ENCODE assay signal across 35 cellular contexts in genomic region chr4:34035225-34035624, GRCh38.
DNase-seq lines count a peak whose midpoint lies in the region; ATAC-seq, FAIRE-seq and TF ChIP-seq lines count a peak whose summit lies in the region.
"Had no signal": no experiment of that assay in that cellular context is flagged by ENCODE, and none has a peak within 500 bp of the region (broad histone marks: within the 10 kb centered on the region; RNA-seq: fewer than 3 reads in every experiment).

No MANE protein-coding gene starts in this region.

- H3K27ac ChIP-seq in HepG2 (ENCODE audit: extremely low read length, insufficient read depth, low read length), result no peak overlapping the region
- no peak overlapping the region for H3K27ac ChIP-seq in right lobe of liver
- no peak overlapping the region for H3K27ac ChIP-seq in IMR-90 (ENCODE audit: insufficient read depth, low read length)
- H3K27ac ChIP-seq in K562 (ENCODE audit: extremely low read depth, low read depth, low read length), result no peak overlapping the region
- H3K27ac ChIP-seq: 22Rv1; A549; BLaER1; BLaER1 treated with 17β-estradiol and CSF1 and Interleukin-3, amounts not matched to agents 10 nM and 100 nM; C4-2B had no signal

- H4K20me1 ChIP-seq in HepG2 (ENCODE audit: insufficient read depth, low read length), result no peaks in the 10 kb centered on the region
- no peaks in the 10 kb centered on the region for H4K20me1 ChIP-seq in IMR-90 (ENCODE audit: insufficient read depth, low read length)
- H4K20me1 ChIP-seq in K562 (replicated peaks; ENCODE audit: control insufficient read depth, insufficient read depth, low read length), result no peaks in the 10 kb centered on the region
- H4K20me1 ChIP-seq: BLaER1; BLaER1 treated with 17β-estradiol and CSF1 and Interleukin-3, amounts not matched to agents 10 nM and 100 nM had no signal

- TF ChIP-seq RAD21 in HepG2 (CRISPR knock-in tag; IDR thresholded peaks at IDR 0.05) (no peak), IMR-90 (IDR thresholded peaks at IDR 0.05; ENCODE audit: low read length) (no peak), K562 (CRISPR knock-in tag; conservative IDR thresholded peaks at IDR 0.05 in 1 of 2, IDR thresholded peaks at IDR 0.05 in 1 of 2) (no peak)

- H3K27me3 ChIP-seq in HepG2 (ENCODE audit: control insufficient read depth in 1 of 2, insufficient read depth in 2 of 2, low read length in 2 of 2) (no peaks in the 10 kb centered on the region), right lobe of liver (no peaks in the 10 kb centered on the region), IMR-90 (ENCODE audit: control insufficient read depth, insufficient read depth, low read length) (no peaks in the 10 kb centered on the region), K562 (ENCODE audit: control insufficient read depth in 2 of 2, insufficient read depth in 2 of 2, low read length in 2 of 2) (no peaks in the 10 kb centered on the region)
- H3K27me3 ChIP-seq: BE2C; BLaER1; BLaER1 treated with 17β-estradiol and CSF1 and Interleukin-3, amounts not matched to agents 10 nM and 100 nM had no signal

- peaks cover 3% of the 10 kb centered on the region; the same call in 1 of the 2 replicates for H3K4me1 Mint-ChIP-seq in HFFc6 (ENCODE audit: low read depth)
- H3K4me1 Mint-ChIP-seq: B cell; CD14-positive monocyte; CD4-positive, alpha-beta memory T cell; CD4-positive, CD25-positive, alpha-beta regulatory T cell; CD8-positive, alpha-beta memory T cell had no signal

- no peak for TF ChIP-seq EP300 in HepG2 (IDR thresholded peaks at IDR 0.05; ENCODE audit: low read depth in 2 of 2, low read length in 2 of 2)
- no peak for TF ChIP-seq EP300 in HepG2 (CRISPR knock-in tag; IDR thresholded peaks at IDR 0.05; ENCODE audit: borderline replicate concordance)
- TF ChIP-seq EP300 in K562 (IDR thresholded peaks at IDR 0.05; ENCODE audit: low read length), result no peak

- H4K5ac ChIP-seq in IMR-90 (ENCODE audit: low read depth, low read length), result no peak overlapping the region

- no peak overlapping the region for H3K18ac ChIP-seq in IMR-90 (ENCODE audit: low read depth, low read length)

- no peak overlapping the region for H4K91ac ChIP-seq in IMR-90 (ENCODE audit: insufficient read depth, low read depth, low read length)

- WGBS in HepG2 (ENCODE audit: low lambda C conversion rate), result 0% methylated on average over 1 of the region's 1 CpG
- 39% methylated on average over 1 of the region's 1 CpG for WGBS in right lobe of liver (ENCODE audit: insufficient coverage, low coverage, low lambda C conversion rate, missing lambda C conversion rate)
- no CpG with 5 or more reads among the region's 1 CpG for WGBS in IMR-90 (ENCODE audit: extremely low coverage in 2 of 2, insufficient read length in 1 of 2), 2 experiments
- WGBS in K562 (ENCODE audit: insufficient coverage, low coverage, missing lambda C conversion rate), result 0% methylated on average over 1 of the region's 1 CpG

- no peak overlapping the region for H3K4ac ChIP-seq in IMR-90 (ENCODE audit: low read depth, low read length)

- no peaks in the 10 kb centered on the region for H3K36me3 Mint-ChIP-seq in HFFc6 (ENCODE audit: low read depth)
- H3K36me3 Mint-ChIP-seq: CD14-positive monocyte; CD4-positive, alpha-beta memory T cell; CD4-positive, CD25-positive, alpha-beta regulatory T cell; CD8-positive, alpha-beta memory T cell; CD8-positive, alpha-beta T cell had no signal

- no peak for DNase-seq in HepG2 (ENCODE audit: low spot score)
- DNase-seq in right lobe of liver, result no peak
- no peak for DNase-seq in IMR-90
- no peak for DNase-seq in K562 (ENCODE audit: extremely low read depth in 1 of 4, low spot score in 3 of 4)
- DNase-seq in NCI-H146 treated with DMSO at 0.1 percent for 48 hours (lab: John Stamatoyannopoulos, UW; ENCODE audit: unreplicated experiment), result no peak
- no peak for DNase-seq in HFFc6
- DNase-seq: 8988T; ACHN; AML-193; BE2C; C1 segment of cervical spinal cord; Caco-2; Calu3; CD4-positive, alpha-beta memory T cell; CD4-positive, alpha-beta T cell; CD4-positive, CD25-positive, alpha-beta regulatory T cell; CD8-positive, alpha-beta memory T cell; CD8-positive, alpha-beta T cell; COR-L47; DMS 273 treated with DMSO at 0.1 percent for 48 hours; DMS153; DMS53; DMS79; DMS79 treated with DMSO at 0.1 percent for 48 hours; DND-41; EL had no signal

- H3K79me2 ChIP-seq in HepG2 (ENCODE audit: insufficient read depth, low read length) (no peaks in the 10 kb centered on the region), K562 (ENCODE audit: control insufficient read depth, insufficient read depth, low read length) (peaks cover 30% of the 10 kb centered on the region)

- CTCF ChIA-PET in HepG2 (lab: Yijun Ruan, JAX; ENCODE audit: low intra/inter-chr PET ratio, low total read pairs) (no interaction called here), IMR-90 (lab: Yijun Ruan, JAX) (no interaction called here), K562 (lab: Yijun Ruan, JAX; ENCODE audit: low intra/inter-chr PET ratio) (no interaction called here)

- no peak overlapping the region for H3K23ac ChIP-seq in IMR-90 (ENCODE audit: low read depth, low read length)

- H3K9me1 ChIP-seq in IMR-90 (ENCODE audit: insufficient read depth, low read length) (no peaks in the 10 kb centered on the region), K562 (ENCODE audit: control insufficient read depth, insufficient read depth, low read length) (no peaks in the 10 kb centered on the region)

- dilution Hi-C loops in IMR-90 (cut with HindIII; ENCODE audit: low sequenced_read_pairs, unreplicated experiment), result no loop called here

- no peak overlapping the region for H2BK120ac ChIP-seq in IMR-90 (ENCODE audit: low read depth, low read length)

- ATAC-seq in HepG2 (no peak), right lobe of liver (no peak), IMR-90 (ENCODE audit: low read depth) (no peak), K562 (no peak)
- ATAC-seq: A549; CD8-positive, alpha-beta T cell had no signal

- H3K4me1 ChIP-seq in HepG2 (ENCODE audit: insufficient read depth, low read length) (no peaks in the 10 kb centered on the region), right lobe of liver (no peaks in the 10 kb centered on the region), IMR-90 (ENCODE audit: control insufficient read depth, insufficient read depth, low read length) (no peaks in the 10 kb centered on the region), K562 (replicated peaks in 1 of 2; ENCODE audit: control insufficient read depth in 2 of 2, insufficient read depth in 2 of 2, low read length in 2 of 2) (no peaks in the 10 kb centered on the region)
- H3K4me1 ChIP-seq: A549; BE2C; BLaER1; BLaER1 treated with 17β-estradiol and CSF1 and Interleukin-3, amounts not matched to agents 10 nM and 100 nM; Caco-2 had no signal

- H3K27me3 Mint-ChIP-seq in HFFc6 (ENCODE audit: insufficient read depth), result no peaks in the 10 kb centered on the region; the same call in 1 of the 2 replicates
- H3K27me3 Mint-ChIP-seq: B cell; CD4-positive, alpha-beta memory T cell; CD4-positive, alpha-beta T cell; CD4-positive, CD25-positive, alpha-beta regulatory T cell; CD8-positive, alpha-beta memory T cell had no signal

- H3K36me3 ChIP-seq in HepG2 (replicated peaks in 1 of 2; ENCODE audit: control insufficient read depth in 1 of 2, insufficient read depth in 2 of 2, low read length in 2 of 2) (no peaks in the 10 kb centered on the region), right lobe of liver (no peaks in the 10 kb centered on the region), IMR-90 (ENCODE audit: control insufficient read depth, insufficient read depth, low read length) (no peaks in the 10 kb centered on the region), K562 (ENCODE audit: control insufficient read depth, insufficient read depth, low read length) (no peaks in the 10 kb centered on the region)
- H3K36me3 ChIP-seq: BE2C; BLaER1; BLaER1 treated with 17β-estradiol and CSF1 and Interleukin-3, amounts not matched to agents 10 nM and 100 nM had no signal

- BruUV-seq in HepG2 (replicated peaks; lab: Mats Ljungman, UMichigan) (no TSS peak), IMR-90 (replicated peaks; lab: Mats Ljungman, UMichigan) (no TSS peak), K562 (replicated peaks; lab: Mats Ljungman, UMichigan) (no TSS peak)

- no peak overlapping the region for H3K9ac ChIP-seq in HepG2 (ENCODE audit: insufficient read depth, low read depth, low read length)
- H3K9ac ChIP-seq in IMR-90 (ENCODE audit: low read depth, low read length), result no peak overlapping the region
- no peak overlapping the region for H3K9ac ChIP-seq in K562 (ENCODE audit: insufficient read depth in 1 of 2, low read depth in 2 of 2, low read length in 2 of 2)
- H3K9ac ChIP-seq: BLaER1; BLaER1 treated with 17β-estradiol and CSF1 and Interleukin-3, amounts not matched to agents 10 nM and 100 nM had no signal

- no peak overlapping the region for H2BK15ac ChIP-seq in IMR-90 (ENCODE audit: low read depth, low read length)

- H2AK5ac ChIP-seq in IMR-90 (ENCODE audit: low read depth, low read length), result no peak overlapping the region

- no peak overlapping the region for H2AK9ac ChIP-seq in IMR-90 (replicated peaks; ENCODE audit: low read depth, low read length, poor library complexity)

- H3K79me1 ChIP-seq in IMR-90 (ENCODE audit: low read depth in 1 of 2, low read length in 2 of 2), result no peaks in the 10 kb centered on the region

- H3K4me2 ChIP-seq in HepG2 (ENCODE audit: low read depth, low read length), result no peak overlapping the region
- H3K4me2 ChIP-seq in IMR-90 (ENCODE audit: low read depth, low read length), result no peak overlapping the region
- H3K4me2 ChIP-seq in K562 (ENCODE audit: insufficient read depth, low read length), result no peak overlapping the region
- H3K4me2 ChIP-seq: A549; BLaER1; BLaER1 treated with 17β-estradiol and CSF1 and Interleukin-3, amounts not matched to agents 10 nM and 100 nM had no signal

- H4K8ac ChIP-seq in IMR-90 (ENCODE audit: low read depth in 2 of 2, low read length in 2 of 2), result no peak overlapping the region

- no peak overlapping the region for H3K56ac ChIP-seq in IMR-90 (ENCODE audit: extremely low read depth, insufficient read depth, low read length)

- H3K14ac ChIP-seq in IMR-90 (replicated peaks; ENCODE audit: low read depth, low read length), result no peak overlapping the region

- in situ Hi-C loops in HepG2 (cut with HindIII; ENCODE audit: extremely low pct_ligation_motif_present, low pct_unique_long_range_greater_than_20kb), result no loop called here
- in situ Hi-C loops in IMR-90 (cut with MboI; ENCODE audit: low sequenced_read_pairs), result no loop called here
- in situ Hi-C loops in K562 (cut with MboI), result no loop called here

- H3K4me3 ChIP-seq in HepG2 (replicated peaks in 1 of 3; ENCODE audit: insufficient read depth in 1 of 3, low read depth in 2 of 3, low read length in 3 of 3) (no peak overlapping the region), right lobe of liver (no peak overlapping the region), IMR-90 (ENCODE audit: insufficient read depth, low read depth, low read length) (no peak overlapping the region), K562 (no peak overlapping the region)
- H3K4me3 ChIP-seq: A549; BLaER1; BLaER1 treated with 17β-estradiol and CSF1 and Interleukin-3, amounts not matched to agents 10 nM and 100 nM had no signal

- POLR2A ChIA-PET in HepG2 (lab: Yijun Ruan, JAX) (no interaction called here), IMR-90 (lab: Charles Lee; ENCODE audit: unreplicated experiment) (no interaction called here), K562 (lab: Yijun Ruan, JAX) (interaction anchor here (0.5 kb wide), 1 partner anchor 16 kb away, joined by 3 read pairs; no protein-coding TSS in a partner anchor)

- peaks cover 18% of the 10 kb centered on the region for H3K9me3 ChIP-seq in HepG2 (ENCODE audit: low read length)
- no peaks in the 10 kb centered on the region for H3K9me3 ChIP-seq in right lobe of liver
- H3K9me3 ChIP-seq in IMR-90 (ENCODE audit: control insufficient read depth, insufficient read depth, low read length), result no peaks in the 10 kb centered on the region
- no peaks in the 10 kb centered on the region for H3K9me3 ChIP-seq in K562 (replicated peaks; ENCODE audit: control insufficient read depth, insufficient read depth, low read depth, low read length)
- H3K9me3 ChIP-seq: A549; BE2C; BLaER1; BLaER1 treated with 17β-estradiol and CSF1 and Interleukin-3, amounts not matched to agents 10 nM and 100 nM; Caco-2 had no signal

- H3K27ac Mint-ChIP-seq in HFFc6, result no peak overlapping the region
- H3K27ac Mint-ChIP-seq: B cell; CD14-positive monocyte; CD4-positive, alpha-beta memory T cell; CD4-positive, alpha-beta T cell; CD4-positive, CD25-positive, alpha-beta regulatory T cell; CD8-positive, alpha-beta T cell had no signal

- FAIRE-seq in HepG2 (lab: Jason Lieb, UNC), result no peak
- FAIRE-seq in K562 (lab: Jason Lieb, UNC), result no peak
- FAIRE-seq: A204.1, A549, D721Med had no signal

- TF ChIP-seq CTCF in HepG2 (CRISPR knock-in tag; IDR thresholded peaks at IDR 0.05) (no peak), right lobe of liver (IDR thresholded peaks at IDR 0.05) (no peak), IMR-90 (conservative IDR thresholded peaks at IDR 0.05; ENCODE audit: low read depth, low read length) (no peak), K562 (IDR thresholded peaks at IDR 0.05 in 2 of 3, conservative IDR thresholded peaks at IDR 0.05 in 1 of 3; ENCODE audit: insufficient read depth in 2 of 3, low read depth in 1 of 3, low read length in 3 of 3) (no peak), HFFc6 (IDR thresholded peaks at IDR 0.05) (no peak)

- H3K9me3 Mint-ChIP-seq in HFFc6, result no peaks in the 10 kb centered on the region
- H3K9me3 Mint-ChIP-seq: CD4-positive, alpha-beta T cell had no signal

- H2BK5ac ChIP-seq in IMR-90 (ENCODE audit: low read depth, low read length, poor library complexity, severe bottlenecking), result no peak overlapping the region

- intact Hi-C loops in HepG2 (cut with micrococcal nuclease; ENCODE audit: unreplicated experiment), result no loop called here
- intact Hi-C loops in right lobe of liver (cut with DNase I), result no loop called here
- intact Hi-C loops in IMR-90 (cut with micrococcal nuclease), result no loop called here
- intact Hi-C loops in K562 (cut with micrococcal nuclease), result no loop called here

- H3K4me3 Mint-ChIP-seq in HFFc6, result no peak overlapping the region
- H3K4me3 Mint-ChIP-seq: B cell; CD14-positive monocyte; CD4-positive, alpha-beta memory T cell; CD4-positive, alpha-beta T cell; CD4-positive, CD25-positive, alpha-beta regulatory T cell; CD8-positive, alpha-beta memory T cell; CD8-positive, alpha-beta T cell had no signal

- H2AFZ ChIP-seq in HepG2 (ENCODE audit: low read length) (no peak overlapping the region), IMR-90 (replicated peaks; ENCODE audit: low read length, poor library complexity) (no peak overlapping the region), K562 (ENCODE audit: low read depth, low read length) (no peak overlapping the region)

- TF ChIP-seq POLR2A in HepG2 (IDR thresholded peaks at IDR 0.05; ENCODE audit: insufficient read depth in 1 of 2, low read depth in 2 of 2, low read length in 2 of 2) (no peak), right lobe of liver (IDR thresholded peaks at IDR 0.05) (no peak), IMR-90 (IDR thresholded peaks at IDR 0.05; ENCODE audit: low read depth, low read length) (no peak), K562 (conservative IDR thresholded peaks at IDR 0.05) (no peak)

- no peak overlapping the region for H2BK20ac ChIP-seq in IMR-90 (ENCODE audit: low read depth, low read length)

Comparison
In these comparisons a context has a peak if more than half of its experiments do, and no peak if none do; other contexts are left out.
1. Of the 241 proteins assayed by ChIP-seq in both HepG2 and K562: peak only in HepG2: none; only in K562: none; in both: CEBPB; in neither: 239; mixed calls (peak in some experiments, not most) for 1.